ENCODE assay signal across 15 cellular contexts in the genomic region with DNA sequence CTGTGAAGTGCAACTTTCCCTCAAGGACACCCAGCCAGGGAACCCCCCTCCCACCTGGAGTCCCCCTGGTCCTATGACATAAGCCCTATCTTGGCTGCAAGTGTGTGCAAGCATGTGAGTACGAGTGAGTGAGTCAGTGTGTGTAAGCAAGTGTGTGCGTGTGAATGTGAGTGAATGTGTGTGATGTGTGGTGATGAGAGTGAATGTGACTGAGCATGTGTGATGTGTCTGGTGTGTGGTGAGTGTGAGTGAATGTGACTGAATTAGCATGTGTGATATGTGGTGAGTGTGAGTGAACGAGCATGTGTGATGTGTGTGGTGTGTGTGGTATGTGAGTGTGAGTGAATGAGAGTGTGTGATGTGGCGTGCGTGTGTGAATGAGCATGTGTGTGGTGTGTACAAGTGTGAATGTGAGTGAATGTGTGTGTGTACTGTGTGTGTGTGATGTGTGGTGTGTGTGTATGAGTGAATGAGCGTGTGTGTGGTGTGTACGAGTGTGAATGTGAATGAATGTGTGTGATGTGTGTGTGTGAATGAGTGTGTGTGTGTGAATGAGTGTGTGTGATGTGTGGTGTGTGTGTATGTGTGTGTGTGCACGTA.
DNase-seq lines count a peak whose midpoint lies in the region; ATAC-seq, FAIRE-seq and TF ChIP-seq lines count a peak whose summit lies in the region.
"Had no signal": no experiment of that assay in that cellular context is flagged by ENCODE, and none has a peak within 500 bp of the region (broad histone marks: within the 10 kb centered on the region; RNA-seq: fewer than 3 reads in every experiment).

No MANE protein-coding gene starts in this region.

- H4K20me1 ChIP-seq in BLaER1 treated with 17β-estradiol and CSF1 and Interleukin-3, amounts not matched to agents 10 nM and 100 nM, result peaks cover 0 to 14% (median 0%) of the 10 kb centered on the region in 11 experiments; a peak in 2 of 22 replicates
- no peaks in the 10 kb centered on the region for H4K20me1 ChIP-seq in astrocyte (ENCODE audit: insufficient read depth, low read length)

- H2AK5ac ChIP-seq in mesenchymal stem cell (ENCODE audit: low read length, severe bottlenecking), result peak overlapping the region; percentile 8

- H2AFZ ChIP-seq in astrocyte (ENCODE audit: low read depth, low read length) (no peak overlapping the region), mesenchymal stem cell (ENCODE audit: low read depth, low read length) (no peak overlapping the region)

- no peak for ATAC-seq in GM21717 (IDR thresholded peaks at IDR 0.05; ENCODE audit: unreplicated experiment)
- ATAC-seq: left ventricle myocardium superior had no signal

- no peak overlapping the region for H2BK120ac ChIP-seq in mesenchymal stem cell (ENCODE audit: low read depth, low read length)

- peaks cover 24% of the 10 kb centered on the region for H3K4me1 Mint-ChIP-seq in astrocyte (ENCODE audit: low read depth, unreplicated experiment)

- DNase-seq in H7 (peak; percentile 32), astrocyte (ENCODE audit: low read depth) (peak; percentile 25), mesenchymal stem cell (peak; percentile 29), NCI-H774 (lab: John Stamatoyannopoulos, UW) (no peak), UCSD-AML1 (lab: John Stamatoyannopoulos, UW; ENCODE audit: unreplicated experiment) (no peak)
- no peak for DNase-seq in effector memory CD4-positive, alpha-beta T cell
- DNase-seq: activated naive CD4-positive, alpha-beta T cell; GDM1; left ventricle myocardium superior; NCI-H2029; NCI-H510A; stimulated activated naive CD4-positive, alpha-beta T cell had no signal

- H3K9me3 ChIP-seq in BLaER1 treated with 17β-estradiol and CSF1 and Interleukin-3, amounts not matched to agents 10 nM and 100 nM (replicated peaks in 1 of 11), result no peaks in the 10 kb centered on the region
- no peaks in the 10 kb centered on the region for H3K9me3 ChIP-seq in astrocyte (ENCODE audit: insufficient read depth, low read depth, low read length)
- H3K9me3 ChIP-seq in mesenchymal stem cell (ENCODE audit: control insufficient read depth, low read length), result no peaks in the 10 kb centered on the region
- H3K9me3 ChIP-seq in effector memory CD4-positive, alpha-beta T cell (ENCODE audit: control insufficient read depth, low read length), result no peaks in the 10 kb centered on the region
- H3K9me3 ChIP-seq: uterus had no signal

- no peak overlapping the region for H3K27ac Mint-ChIP-seq in astrocyte (ENCODE audit: unreplicated experiment)

- peak overlapping the region in 10 of 11 experiments; percentile 66 to 99 (median 93); a peak in 18 of 22 replicates for H3K4me2 ChIP-seq in BLaER1 treated with 17β-estradiol and CSF1 and Interleukin-3, amounts not matched to agents 10 nM and 100 nM
- H3K4me2 ChIP-seq in astrocyte (ENCODE audit: low read length), result no peak overlapping the region
- H3K4me2 ChIP-seq in mesenchymal stem cell (ENCODE audit: low read length, poor library complexity, severe bottlenecking), result no peak overlapping the region

- H3K4me1 ChIP-seq in BLaER1 treated with 17β-estradiol and CSF1 and Interleukin-3, amounts not matched to agents 10 nM and 100 nM, result peaks cover 43 to 88% (median 86%) of the 10 kb centered on the region in 10 experiments
- H3K4me1 ChIP-seq in astrocyte (ENCODE audit: insufficient read depth, low read length), result peaks cover 18% of the 10 kb centered on the region
- H3K4me1 ChIP-seq in mesenchymal stem cell (ENCODE audit: control insufficient read depth, insufficient read depth, low read depth, low read length), result peaks cover 43% of the 10 kb centered on the region
- H3K4me1 ChIP-seq in effector memory CD4-positive, alpha-beta T cell (ENCODE audit: control insufficient read depth, insufficient read depth, low read length, poor library complexity, severe bottlenecking), result no peaks in the 10 kb centered on the region

- H3K4me3 Mint-ChIP-seq in astrocyte (ENCODE audit: unreplicated experiment), result no peak overlapping the region

- H2BK5ac ChIP-seq in mesenchymal stem cell (ENCODE audit: low read depth, low read length, poor library complexity, severe bottlenecking), result no peak overlapping the region

- no peaks in the 10 kb centered on the region for H3K79me1 ChIP-seq in mesenchymal stem cell (replicated peaks; ENCODE audit: low read length, poor library complexity, severe bottlenecking)

- H3K4ac ChIP-seq in mesenchymal stem cell (ENCODE audit: low read depth in 1 of 2, low read length in 2 of 2), result peak overlapping the region in 1 of 2 experiments; percentile 11

- no peaks in the 10 kb centered on the region for H3K79me2 ChIP-seq in astrocyte (ENCODE audit: insufficient read depth, low read length)

- H3K23ac ChIP-seq in mesenchymal stem cell (ENCODE audit: low read length in 2 of 2), result no peak overlapping the region

- peaks cover 0 to 51% (median 0%) of the 10 kb centered on the region in 11 experiments; a peak in 5 of 22 replicates for H3K27me3 ChIP-seq in BLaER1 treated with 17β-estradiol and CSF1 and Interleukin-3, amounts not matched to agents 10 nM and 100 nM
- H3K27me3 ChIP-seq in H7 (ENCODE audit: control insufficient read depth, insufficient read depth, low read length) (no peaks in the 10 kb centered on the region), astrocyte (ENCODE audit: insufficient read depth, low read length) (no peaks in the 10 kb centered on the region), mesenchymal stem cell (ENCODE audit: control insufficient read depth in 1 of 2, insufficient read depth in 1 of 2, low read length in 2 of 2) (no peaks in the 10 kb centered on the region)
- H3K27me3 ChIP-seq in effector memory CD4-positive, alpha-beta T cell (replicated peaks; ENCODE audit: control insufficient read depth, insufficient read depth, low read length, poor library complexity, severe bottlenecking), result no peaks in the 10 kb centered on the region
- H3K27me3 ChIP-seq: uterus had no signal

- FAIRE-seq in astrocyte (lab: Jason Lieb, UNC), result peak; percentile 89

- H3K18ac ChIP-seq in mesenchymal stem cell (ENCODE audit: low read depth in 1 of 2, low read length in 2 of 2), result peak overlapping the region in 1 of 2 experiments; percentile 58

- H4K8ac ChIP-seq in mesenchymal stem cell (ENCODE audit: low read length), result no peak overlapping the region

- no peak for TF ChIP-seq CTCF in astrocyte (IDR thresholded peaks at IDR 0.05; ENCODE audit: insufficient read depth, low read depth, low read length)

- peaks cover 2% of the 10 kb centered on the region for H3K36me3 Mint-ChIP-seq in astrocyte (ENCODE audit: low read depth, unreplicated experiment)

- H3K27me3 Mint-ChIP-seq in astrocyte (ENCODE audit: low read depth, unreplicated experiment), result peaks cover 2% of the 10 kb centered on the region

- peaks cover 0 to 17% (median 0%) of the 10 kb centered on the region in 11 experiments; a peak in 3 of 22 replicates for H3K36me3 ChIP-seq in BLaER1 treated with 17β-estradiol and CSF1 and Interleukin-3, amounts not matched to agents 10 nM and 100 nM
- H3K36me3 ChIP-seq in H7 (replicated peaks; ENCODE audit: control insufficient read depth, insufficient read depth, low read length) (no peaks in the 10 kb centered on the region), astrocyte (ENCODE audit: insufficient read depth, low read length) (no peaks in the 10 kb centered on the region), mesenchymal stem cell (ENCODE audit: control insufficient read depth in 1 of 2, insufficient read depth in 2 of 2, low read depth in 1 of 2, low read length in 2 of 2) (no peaks in the 10 kb centered on the region)
- H3K36me3 ChIP-seq in effector memory CD4-positive, alpha-beta T cell (ENCODE audit: control insufficient read depth, insufficient read depth, low read length), result no peaks in the 10 kb centered on the region
- H3K36me3 ChIP-seq: uterus had no signal

- 86% methylated on average over 7 of the region's 8 CpGs for WGBS in mesenchymal stem cell

- peak overlapping the region in 3 of 10 experiments; percentile 17 to 75 (median 66); a peak in 5 of 20 replicates for H3K4me3 ChIP-seq in BLaER1 treated with 17β-estradiol and CSF1 and Interleukin-3, amounts not matched to agents 10 nM and 100 nM
- H3K4me3 ChIP-seq in H7 (ENCODE audit: insufficient read depth, low read depth, low read length) (no peak overlapping the region), astrocyte (ENCODE audit: insufficient read depth, low read depth, low read length) (no peak overlapping the region), mesenchymal stem cell (ENCODE audit: insufficient read depth in 1 of 2, low read depth in 1 of 2, low read length in 2 of 2) (no peak overlapping the region)
- H3K4me3 ChIP-seq in effector memory CD4-positive, alpha-beta T cell (ENCODE audit: insufficient read depth, low read depth, low read length, poor library complexity, severe bottlenecking), result no peak overlapping the region
- H3K4me3 ChIP-seq: uterus had no signal

- H2BK15ac ChIP-seq in mesenchymal stem cell (ENCODE audit: low read depth, poor library complexity, severe bottlenecking), result no peak overlapping the region

- peak overlapping the region; percentile 20 for H4K91ac ChIP-seq in mesenchymal stem cell (ENCODE audit: low read length)

- H3K14ac ChIP-seq in mesenchymal stem cell (ENCODE audit: low read length in 2 of 2), result peak overlapping the region in 1 of 2 experiments; percentile 96

- H3K9ac ChIP-seq in BLaER1 treated with 17β-estradiol and CSF1 and Interleukin-3, amounts not matched to agents 10 nM and 100 nM, result peak overlapping the region in 7 of 11 experiments; percentile 41 to 87 (median 75); a peak in 12 of 22 replicates
- H3K9ac ChIP-seq in astrocyte (ENCODE audit: low read length), result no peak overlapping the region
- no peak overlapping the region for H3K9ac ChIP-seq in mesenchymal stem cell (ENCODE audit: low read length)

- peak overlapping the region in 1 of 2 experiments; percentile 21 for H2BK12ac ChIP-seq in mesenchymal stem cell (ENCODE audit: low read length in 2 of 2)

- H3K9me3 Mint-ChIP-seq in astrocyte (ENCODE audit: unreplicated experiment), result no peaks in the 10 kb centered on the region

- H3K27ac ChIP-seq in BLaER1 treated with 17β-estradiol and CSF1 and Interleukin-3, amounts not matched to agents 10 nM and 100 nM, result peak overlapping the region in 6 of 11 experiments; percentile 54 to 96 (median 92); a peak in 10 of 22 replicates
- no peak overlapping the region for H3K27ac ChIP-seq in astrocyte (ENCODE audit: low read depth, low read length)
- no peak overlapping the region for H3K27ac ChIP-seq in mesenchymal stem cell (ENCODE audit: low read length, poor library complexity, severe bottlenecking)
- H3K27ac ChIP-seq in effector memory CD4-positive, alpha-beta T cell (ENCODE audit: insufficient read depth, low read length, poor library complexity, severe bottlenecking), result no peak overlapping the region
- H3K27ac ChIP-seq: uterus had no signal

Comparison
In these comparisons a context has a peak if more than half of its experiments do, and no peak if none do; other contexts are left out.
1. H3K27ac ChIP-seq: peak in BLaER1 treated with 17β-estradiol and CSF1 and Interleukin-3, amounts not matched to agents 10 nM and 100 nM (6 of 11); none in astrocyte (single experiment), mesenchymal stem cell (single experiment) and effector memory CD4-positive, alpha-beta T cell (single experiment).
2. H3K4me2 ChIP-seq: peak in BLaER1 treated with 17β-estradiol and CSF1 and Interleukin-3, amounts not matched to agents 10 nM and 100 nM (10 of 11); none in astrocyte (single experiment) and mesenchymal stem cell (single experiment).
3. H3K9ac ChIP-seq: peak in BLaER1 treated with 17β-estradiol and CSF1 and Interleukin-3, amounts not matched to agents 10 nM and 100 nM (7 of 11); none in astrocyte (single experiment) and mesenchymal stem cell (single experiment).
4. DNase-seq: peak in H7 (single experiment), astrocyte (single experiment) and mesenchymal stem cell (single experiment); none in NCI-H774 (single experiment), effector memory CD4-positive, alpha-beta T cell (0 of 3) and UCSD-AML1 (single experiment).